In genomic region chr1:18307329-18307898, GRCh38 we compare ENCODE assay signal across 29 cellular contexts.
"Had no signal": no experiment of that assay in that cellular context is flagged by ENCODE, and none has a peak within 500 bp of the region (broad histone marks: within the 10 kb centered on the region; RNA-seq: fewer than 3 reads in every experiment).

No MANE protein-coding gene starts in this region.

- H3K27me3 ChIP-seq: colonic mucosa had no signal

- H3K9me3 ChIP-seq: colonic mucosa, esophagus squamous epithelium, gastrocnemius medialis, heart right ventricle, left ventricle myocardium inferior, lower lobe of right lung, mucosa of descending colon had no signal

- DNase-seq: colonic mucosa; cortex of kidney; effector CD8-positive, alpha-beta T cell; effector memory CD8-positive, alpha-beta T cell; endodermal cell; erythroblast; esophagus squamous epithelium; foreskin fibroblast; foreskin melanocyte; gastrocnemius medialis; glutamatergic neuron; head of caudate nucleus; heart right ventricle; hippocampal formation; kidney glomerular epithelial cell; left colon; left ventricle myocardium inferior; lower lobe of right lung; mesenchymal stem cell; mucosa of descending colon; naive B cell had no signal

- FAIRE-seq: endometrium, islet of Langerhans, keratinocyte had no signal

- H3K4me3 ChIP-seq: colonic mucosa, esophagus squamous epithelium, gastrocnemius medialis, heart right ventricle, left ventricle myocardium inferior, lower lobe of right lung, mucosa of descending colon had no signal

- H3K4me1 ChIP-seq: colonic mucosa, esophagus squamous epithelium, gastrocnemius medialis, heart right ventricle, left ventricle myocardium inferior, lower lobe of right lung had no signal

- H3K4me3 Mint-ChIP-seq: dendritic cell treated with granulocyte-macrophage colony-stimulating factor and Interleukin-4, amounts not matched to agents 40 ng/mL and 50 ng/mL, for 4 days; effector memory CD8-positive, alpha-beta T cell; endodermal cell; mesothelial cell of epicardium; naive B cell had no signal

- H3K4me1 Mint-ChIP-seq: endodermal cell, mesothelial cell of epicardium, naive B cell had no signal

- H3K36me3 ChIP-seq: colonic mucosa, esophagus squamous epithelium, gastrocnemius medialis, heart right ventricle, left ventricle myocardium inferior, lower lobe of right lung had no signal

- H3K27ac Mint-ChIP-seq: dendritic cell treated with granulocyte-macrophage colony-stimulating factor and Interleukin-4, amounts not matched to agents 40 ng/mL and 50 ng/mL, for 4 days; effector memory CD8-positive, alpha-beta T cell; endodermal cell; mesothelial cell of epicardium; naive B cell had no signal

- H3K27ac ChIP-seq: colonic mucosa, epithelial cell of prostate, esophagus squamous epithelium, gastrocnemius medialis, heart right ventricle, left ventricle myocardium inferior, lower lobe of right lung had no signal

- ATAC-seq: effector memory CD8-positive, alpha-beta T cell; esophagus mucosa; gastrocnemius medialis; heart right ventricle; left colon; left lobe of liver; lower lobe of right lung; mucosa of descending colon had no signal

- H3K9me3 Mint-ChIP-seq: dendritic cell treated with granulocyte-macrophage colony-stimulating factor and Interleukin-4, amounts not matched to agents 40 ng/mL and 50 ng/mL, for 4 days had no signal

- H3K36me3 Mint-ChIP-seq: mesothelial cell of epicardium had no signal
